ENCODE assay signal across 8 cellular contexts in the genomic region with DNA sequence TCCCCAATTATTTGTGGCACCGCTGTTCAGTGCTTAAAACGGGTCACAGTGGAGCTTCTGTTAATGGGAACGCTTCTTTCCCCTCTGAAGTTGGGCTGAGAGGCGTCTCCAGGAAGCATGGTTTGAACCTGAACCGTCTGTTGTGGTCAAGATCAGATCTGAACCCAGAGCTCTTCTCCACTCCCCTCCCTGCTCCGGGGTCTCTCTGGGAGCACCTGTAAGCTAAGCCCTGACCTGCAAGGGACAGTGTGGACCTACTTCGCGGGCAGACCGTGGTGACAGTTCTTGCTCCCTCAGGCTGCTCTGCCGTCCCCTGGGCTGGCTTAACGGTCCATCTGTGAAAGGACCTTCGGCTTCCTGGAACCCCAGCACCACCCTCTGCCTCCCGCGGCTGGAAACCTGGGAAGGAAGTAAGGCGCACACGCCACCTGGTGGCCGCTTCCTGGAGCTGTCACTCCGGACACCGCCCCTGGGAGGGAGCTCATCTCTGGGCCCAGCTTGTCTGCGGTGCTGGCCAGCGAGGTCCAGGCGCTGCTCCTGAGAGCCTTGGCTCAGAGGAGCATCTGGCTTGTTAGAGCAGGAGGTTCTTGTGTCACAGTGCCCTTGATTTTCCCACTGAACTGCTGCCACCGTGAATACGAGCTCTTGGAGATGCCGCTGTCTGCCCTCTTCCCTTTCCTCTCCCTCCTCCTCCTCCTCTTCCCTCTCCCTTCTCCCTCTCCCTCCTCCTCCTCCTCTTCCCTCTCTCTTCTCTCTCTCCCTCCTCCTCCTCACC.
A peak's percentile ranks its signal among the peaks of the same experiment; 100 is the strongest.
DNase-seq lines count a peak whose midpoint lies in the region; ATAC-seq, FAIRE-seq and TF ChIP-seq lines count a peak whose summit lies in the region.
"Had no signal": no experiment of that assay in that cellular context is flagged by ENCODE, and none has a peak within 500 bp of the region (broad histone marks: within the 10 kb centered on the region; RNA-seq: fewer than 3 reads in every experiment).

No MANE protein-coding gene starts in this region.

- FAIRE-seq in keratinocyte (lab: Jason Lieb, UNC) = no peak

- no peak for TF ChIP-seq POLR2A in HCT116 (IDR thresholded peaks at IDR 0.05; ENCODE audit: borderline replicate concordance, extremely low read depth, insufficient read depth, insufficient read length)

- POLR2A ChIA-PET in HCT116 (lab: Charles Lee) = interaction anchor here (1.3 kb wide), 1 partner anchor 19 kb away, joined by 3 read pairs; no protein-coding TSS in a partner anchor

- H2AFZ ChIP-seq in HCT116 (ENCODE audit: low read depth, low read length, poor library complexity, severe bottlenecking) (peak overlapping the region; percentile 65), keratinocyte (ENCODE audit: control insufficient read depth, low read length) (no peak overlapping the region)

- H3K4me1 ChIP-seq in ES-I3 (ENCODE audit: insufficient read depth, low read length) (peaks cover 3% of the 10 kb centered on the region; the same call in 1 of the 2 replicates), HCT116 (ENCODE audit: control insufficient read depth in 1 of 2, insufficient read depth in 2 of 2, low read length in 2 of 2) (peaks cover 0 to 3% of the 10 kb centered on the region in 2 experiments; a peak in 1 of 4 replicates), NT2/D1 (ENCODE audit: insufficient read depth, insufficient read length) (peaks cover 2% of the 10 kb centered on the region), ascending aorta (no peaks in the 10 kb centered on the region), keratinocyte (ENCODE audit: control insufficient read depth, extremely low read depth, insufficient read depth, low read length) (no peaks in the 10 kb centered on the region)

- H3K4me3 ChIP-seq in HCT116 (replicated peaks in 1 of 2; ENCODE audit: low read depth in 1 of 2, low read length in 2 of 2) (no peak overlapping the region), NT2/D1 (ENCODE audit: insufficient read length, low read depth) (peak overlapping the region; percentile 31), ascending aorta (no peak overlapping the region), keratinocyte (ENCODE audit: control insufficient read depth in 2 of 3, extremely low read depth in 1 of 3, insufficient read depth in 2 of 3, low read depth in 1 of 3, low read length in 3 of 3) (no peak overlapping the region)
- H3K4me3 ChIP-seq: skin epidermis had no signal

- no peak overlapping the region for H3K27ac ChIP-seq in HCT116 (ENCODE audit: low read depth, low read length)
- no peak overlapping the region for H3K27ac ChIP-seq in ascending aorta
- no peak overlapping the region for H3K27ac ChIP-seq in keratinocyte (ENCODE audit: control insufficient read depth, insufficient read depth, low read length)
- H3K27ac ChIP-seq: skin epidermis had no signal

- H3K4me2 ChIP-seq in HCT116 (ENCODE audit: low read length) (peak overlapping the region; percentile 57), keratinocyte (ENCODE audit: control insufficient read depth, extremely low read depth, insufficient read depth, low read depth, low read length) (no peak overlapping the region)

- intact Hi-C loops in HCT116 (cut with micrococcal nuclease) = loop anchor here (1.0 to 5.0 kb wide), 2 partner anchors 114 to 379 kb away; no protein-coding TSS in a partner anchor
- intact Hi-C loops in ascending aorta (cut with DNase I) = no loop called here

- dilution Hi-C loops in keratinocyte (cut with MboI; ENCODE audit: extremely low pct_ligation_motif_present, low sequenced_read_pairs) = no loop called here

- H3K36me3 ChIP-seq in ES-I3 (ENCODE audit: insufficient read depth, low read length) = no peaks in the 10 kb centered on the region
- no peaks in the 10 kb centered on the region for H3K36me3 ChIP-seq in HCT116 (ENCODE audit: control insufficient read depth in 1 of 2, insufficient read depth in 2 of 2, low read length in 2 of 2)
- H3K36me3 ChIP-seq in NT2/D1 (ENCODE audit: insufficient read depth, insufficient read length, low read length) = no peaks in the 10 kb centered on the region
- no peaks in the 10 kb centered on the region for H3K36me3 ChIP-seq in ascending aorta
- no peaks in the 10 kb centered on the region for H3K36me3 ChIP-seq in keratinocyte (ENCODE audit: control insufficient read depth in 2 of 2, extremely low read depth in 1 of 2, insufficient read depth in 2 of 2, low read length in 2 of 2)

- H3K9me1 ChIP-seq in keratinocyte (ENCODE audit: control insufficient read depth, extremely low read depth, insufficient read depth, low read length) = no peaks in the 10 kb centered on the region

- H3K9ac ChIP-seq in ES-I3 (ENCODE audit: low read depth, low read length) (peak overlapping the region; percentile 61; the same call in 1 of the 2 replicates), HCT116 (ENCODE audit: low read length) (no peak overlapping the region), NT2/D1 (ENCODE audit: insufficient read length, low read depth) (peak overlapping the region; percentile 79), keratinocyte (ENCODE audit: control insufficient read depth, extremely low read depth, insufficient read depth, low read length) (no peak overlapping the region)

- peak; percentile 54 for TF ChIP-seq RAD21 in HCT116 (IDR thresholded peaks at IDR 0.05; ENCODE audit: low read depth)

- BruUV-seq in HCT116 (replicated peaks; lab: Mats Ljungman, UMichigan) = no TSS peak

- ATAC-seq in HCT116 (peak; percentile 99), GM18861 (IDR thresholded peaks at IDR 0.05; ENCODE audit: unreplicated experiment) (no peak)

- no peaks in the 10 kb centered on the region for H4K20me1 ChIP-seq in HCT116 (ENCODE audit: insufficient read depth)
- H4K20me1 ChIP-seq in keratinocyte (ENCODE audit: control insufficient read depth, extremely low read depth, insufficient read depth, low read length) = no peaks in the 10 kb centered on the region

- peak; percentile 24 for DNase-seq in HCT116 (ENCODE audit: low read depth, low spot score)
- DNase-seq in NT2/D1 (ENCODE audit: low read depth, low spot score) = peak; percentile 77
- no peak for DNase-seq in ascending aorta (ENCODE audit: low spot score in 2 of 2)
- DNase-seq in keratinocyte (ENCODE audit: low read depth, low spot score) = no peak
- peak; percentile 2 for DNase-seq in stimulated activated CD8-positive, alpha-beta memory T cell treated with anti-CD3 and anti-CD28 coated beads, Interleukin-15, amount 100 ng/mL, for 48 hours (ENCODE audit: low read depth in 2 of 2)

- CTCF ChIA-PET in HCT116 (lab: Charles Lee) = interaction anchor here (0.5 to 2.1 kb wide), 10 partner anchors 9 to 560 kb away, joined by 3 to 17 read pairs (median 4); no protein-coding TSS in a partner anchor

- H3K79me2 ChIP-seq in HCT116 (ENCODE audit: insufficient read depth, low read length) = no peaks in the 10 kb centered on the region
- no peaks in the 10 kb centered on the region for H3K79me2 ChIP-seq in keratinocyte (ENCODE audit: control insufficient read depth, insufficient read depth, low read length)

- H3K9me3 ChIP-seq in ES-I3 (ENCODE audit: control insufficient read depth, insufficient read depth, low read length) (no peaks in the 10 kb centered on the region), HCT116 (ENCODE audit: control insufficient read depth in 1 of 2, insufficient read depth in 1 of 2, low read depth in 1 of 2, low read length in 2 of 2) (no peaks in the 10 kb centered on the region), NT2/D1 (ENCODE audit: insufficient read depth, low read length) (no peaks in the 10 kb centered on the region; the same call in 1 of the 2 replicates), ascending aorta (no peaks in the 10 kb centered on the region), keratinocyte (ENCODE audit: control insufficient read depth, low read depth, low read length) (peaks cover 3% of the 10 kb centered on the region)

- H3K27me3 ChIP-seq in HCT116 (ENCODE audit: insufficient read depth, low read length) (peaks cover 22% of the 10 kb centered on the region), NT2/D1 (ENCODE audit: insufficient read depth, insufficient read length) (peaks cover 12% of the 10 kb centered on the region), ascending aorta (no peaks in the 10 kb centered on the region), keratinocyte (ENCODE audit: control insufficient read depth, extremely low read depth, insufficient read depth, low read length) (no peaks in the 10 kb centered on the region)

- peak; percentile 47 to 84 (median 78); a peak in 5 of 6 replicates for TF ChIP-seq CTCF in HCT116 (IDR thresholded peaks at IDR 0.05 in 2 of 3, conservative IDR thresholded peaks at IDR 0.05 in 1 of 3; ENCODE audit: borderline replicate concordance in 1 of 3, insufficient read depth in 1 of 3, low read depth in 2 of 3, low read length in 2 of 3)
- peak in 2 of 3 experiments; percentile 11 to 47 for TF ChIP-seq CTCF in ascending aorta (IDR thresholded peaks at IDR 0.05)
- peak; percentile 9 to 40 (median 22) for TF ChIP-seq CTCF in keratinocyte (optimal IDR thresholded peaks at IDR 0.05 in 1 of 3, IDR thresholded peaks at IDR 0.05 in 1 of 3, conservative IDR thresholded peaks at IDR 0.05 in 1 of 3; ENCODE audit: extremely low read depth in 1 of 3, insufficient read depth in 2 of 3, low read length in 3 of 3)

- H3K9me2 ChIP-seq in HCT116 (ENCODE audit: insufficient read depth) = no peaks in the 10 kb centered on the region

- RAD21 ChIA-PET in HCT116 (lab: Charles Lee; ENCODE audit: low non-redundant PET in 1 of 2, low total read pairs in 2 of 2, uncharacterized antibody in 2 of 2, unreplicated experiment in 2 of 2) = no interaction called here

TF ChIP-seq in HCT116, 20 proteins besides CTCF, POLR2A, EP300 and RAD21 (continues in another document):
- TF ChIP-seq ZFX (IDR thresholded peaks at IDR 0.05) (no peak), EZH2phosphoT487 (IDR thresholded peaks at IDR 0.05; ENCODE audit: borderline replicate concordance) (no peak), POLR2AphosphoS5 (IDR thresholded peaks at IDR 0.05; ENCODE audit: low read depth, low read length) (no peak), EZH2 (IDR thresholded peaks at IDR 0.05) (no peak), ELF1 (IDR thresholded peaks at IDR 0.05; ENCODE audit: borderline replicate concordance, low read depth) (no peak)
- TF ChIP-seq, protein P1, sequence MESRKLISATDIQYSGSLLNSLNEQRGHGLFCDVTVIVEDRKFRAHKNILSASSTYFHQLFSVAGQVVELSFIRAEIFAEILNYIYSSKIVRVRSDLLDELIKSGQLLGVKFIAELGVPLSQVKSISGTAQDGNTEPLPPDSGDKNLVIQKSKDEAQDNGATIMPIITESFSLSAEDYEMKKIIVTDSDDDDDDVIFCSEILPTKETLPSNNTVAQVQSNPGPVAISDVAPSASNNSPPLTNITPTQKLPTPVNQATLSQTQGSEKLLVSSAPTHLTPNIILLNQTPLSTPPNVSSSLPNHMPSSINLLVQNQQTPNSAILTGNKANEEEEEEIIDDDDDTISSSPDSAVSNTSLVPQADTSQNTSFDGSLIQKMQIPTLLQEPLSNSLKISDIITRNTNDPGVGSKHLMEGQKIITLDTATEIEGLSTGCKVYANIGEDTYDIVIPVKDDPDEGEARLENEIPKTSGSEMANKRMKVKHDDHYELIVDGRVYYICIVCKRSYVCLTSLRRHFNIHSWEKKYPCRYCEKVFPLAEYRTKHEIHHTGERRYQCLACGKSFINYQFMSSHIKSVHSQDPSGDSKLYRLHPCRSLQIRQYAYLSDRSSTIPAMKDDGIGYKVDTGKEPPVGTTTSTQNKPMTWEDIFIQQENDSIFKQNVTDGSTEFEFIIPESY (IDR thresholded peaks at IDR 0.05; ENCODE audit: extremely low read depth, insufficient replicate concordance, low read length) = no peak

Comparison
In these comparisons a context has a peak if more than half of its experiments do, and no peak if none do; other contexts are left out.
1. H3K9ac ChIP-seq: peak in ES-I3 (single experiment) and NT2/D1 (single experiment); none in HCT116 (single experiment) and keratinocyte (single experiment).
2. DNase-seq: peak in HCT116 (single experiment), NT2/D1 (single experiment) and stimulated activated CD8-positive, alpha-beta memory T cell treated with anti-CD3 and anti-CD28 coated beads, Interleukin-15, amount 100 ng/mL, for 48 hours (2 of 2); none in ascending aorta (0 of 2) and keratinocyte (single experiment).
3. CTCF ChIP-seq: peak in every context shown above with its lines; median percentile 78 in HCT116; 29 in ascending aorta; 22 in keratinocyte.